Comparison of ENCODE assay signal across 8 cellular contexts in the genomic region with DNA sequence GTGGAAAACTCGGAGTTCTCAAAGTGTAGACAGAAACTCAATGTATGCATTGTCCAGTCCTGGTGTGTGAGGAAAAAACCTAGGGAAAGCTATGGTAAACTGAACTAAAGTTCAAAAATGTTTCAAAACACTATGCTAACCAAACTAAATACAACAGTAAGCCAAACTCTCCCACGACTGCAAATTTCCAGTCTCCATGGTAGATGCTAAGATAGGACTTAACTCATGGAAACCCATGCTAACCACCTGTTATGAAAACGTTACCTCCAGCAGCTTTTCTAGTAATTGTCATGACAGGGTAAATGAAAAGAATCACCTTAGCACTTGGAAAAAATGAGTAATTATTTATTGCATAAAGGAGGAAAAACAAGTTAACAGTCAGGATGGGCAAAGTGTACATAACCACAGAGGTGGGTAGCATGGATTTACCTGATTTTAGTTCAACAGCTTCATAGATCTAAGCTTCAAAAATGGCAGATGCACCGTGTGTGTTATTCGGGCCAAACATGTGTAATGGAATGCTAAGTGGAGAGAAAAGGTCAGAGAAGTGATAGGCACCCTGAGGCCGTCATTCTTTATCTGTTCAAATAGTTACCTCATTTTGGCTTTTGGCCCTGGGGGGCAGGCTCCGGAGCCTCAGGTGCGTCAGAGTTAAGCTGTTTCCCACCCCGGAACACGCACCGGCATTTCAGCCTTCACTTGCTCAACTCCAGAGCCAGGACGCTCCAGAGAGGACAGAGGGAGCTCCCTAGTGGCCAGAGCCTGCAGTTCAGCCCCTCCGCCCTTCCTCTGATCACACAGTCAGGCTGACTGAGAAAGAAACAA.
DNase-seq lines count a peak whose midpoint lies in the region; ATAC-seq and TF ChIP-seq lines count a peak whose summit lies in the region.

No MANE protein-coding gene starts in this region.

- no peaks in the 10 kb centered on the region for H3K36me3 Mint-ChIP-seq in nephron progenitor cell (ENCODE audit: low read depth)

- H3K9me3 Mint-ChIP-seq in nephron progenitor cell, result no peaks in the 10 kb centered on the region

- peak overlapping the region; percentile 84 for H2AFZ ChIP-seq in fibroblast of lung (ENCODE audit: low read length)

- ATAC-seq in GM21528 (IDR thresholded peaks at IDR 0.05; ENCODE audit: low FRiP score, unreplicated experiment) (peak; percentile 100), Panc1 (peak; percentile 100)

- in situ Hi-C loops in Panc1 (cut with HindIII; ENCODE audit: low pct_unique_long_range_greater_than_20kb, low sequenced_read_pairs), result no loop called here

- no peak overlapping the region for H3K27ac Mint-ChIP-seq in nephron progenitor cell

- H3K36me3 ChIP-seq in HUES64 (ENCODE audit: insufficient read depth, low read length) (no peaks in the 10 kb centered on the region), Panc1 (ENCODE audit: control insufficient read depth, insufficient read depth, low read length) (no peaks in the 10 kb centered on the region), fibroblast of lung (ENCODE audit: control insufficient read depth, insufficient read depth, low read length) (no peaks in the 10 kb centered on the region)

- H3K9me3 ChIP-seq in HUES64 (ENCODE audit: insufficient read depth, low read depth, low read length) (no peaks in the 10 kb centered on the region), Panc1 (ENCODE audit: control insufficient read depth, insufficient read depth, low read depth, low read length) (no peaks in the 10 kb centered on the region), fibroblast of lung (ENCODE audit: control insufficient read depth, insufficient read depth, low read depth, low read length) (no peaks in the 10 kb centered on the region)

- CTCF ChIA-PET in Panc1 (lab: Charles Lee), result interaction anchor here (0.6 to 1.1 kb wide), 5 partner anchors 199 to 1052 kb away, joined by 3 read pairs; no protein-coding TSS in a partner anchor

- H3K4me1 Mint-ChIP-seq in nephron progenitor cell, result no peaks in the 10 kb centered on the region

- H3K4me3 ChIP-seq in HUES64 (ENCODE audit: low read length) (peak overlapping the region; percentile 27; the same call in 1 of the 2 replicates), Panc1 (ENCODE audit: low read depth in 2 of 2, low read length in 2 of 2) (peak overlapping the region; percentile 38 to 55), fibroblast of lung (replicated peaks in 1 of 4; ENCODE audit: control extremely low read depth in 1 of 4, insufficient read depth in 1 of 4, low read depth in 3 of 4, low read length in 4 of 4) (peak overlapping the region in 2 of 4 experiments; percentile 47 to 54)

- no peak overlapping the region for H3K27ac ChIP-seq in HUES64 (ENCODE audit: low read depth, low read length)
- H3K27ac ChIP-seq in Panc1 (ENCODE audit: low read length), result no peak overlapping the region
- H3K27ac ChIP-seq in fibroblast of lung (ENCODE audit: insufficient read depth, low read length), result no peak overlapping the region

- H3K27me3 ChIP-seq in HUES64 (ENCODE audit: insufficient read depth, low read length) (no peaks in the 10 kb centered on the region), Panc1 (ENCODE audit: control insufficient read depth, insufficient read depth, low read length) (no peaks in the 10 kb centered on the region; the same call in 1 of the 2 replicates), fibroblast of lung (ENCODE audit: control insufficient read depth, insufficient read depth, low read length) (no peaks in the 10 kb centered on the region)

- POLR2A ChIA-PET in Panc1 (lab: Charles Lee), result interaction anchor here (0.8 kb wide), 1 partner anchor 13 kb away, joined by 3 read pairs; no protein-coding TSS in a partner anchor

- H3K4me3 Mint-ChIP-seq in nephron progenitor cell, result peak overlapping the region; percentile 66

- no peaks in the 10 kb centered on the region for H3K79me2 ChIP-seq in fibroblast of lung (ENCODE audit: control insufficient read depth, insufficient read depth, low read length)

- intact Hi-C loops in Panc1 (cut with micrococcal nuclease; ENCODE audit: unreplicated experiment), result loop anchor here (1.0 to 2.0 kb wide), 2 partner anchors 518 to 572 kb away; no protein-coding TSS in a partner anchor

- H4K20me1 ChIP-seq in fibroblast of lung (ENCODE audit: control insufficient read depth, extremely low read depth, insufficient read depth, low read length), result no peaks in the 10 kb centered on the region

- DNase-seq in DMS114 treated with DMSO at 0.1 percent for 48 hours (lab: John Stamatoyannopoulos, UW; ENCODE audit: unreplicated experiment) (peak; percentile 64), Panc1 (ENCODE audit: low read depth, low spot score) (peak; percentile 73), fibroblast of lung (ENCODE audit: low read depth in 2 of 2) (peak; percentile 74 to 80), nephron progenitor cell (peak; percentile 83)
- DNase-seq in activated T-cell treated with anti-CD3 and anti-CD28 coated beads, Interleukin-2, amount 50 U/mL, for 48 hours, result peak; percentile 93
- peak; percentile 78 for DNase-seq in stimulated activated naive CD4-positive, alpha-beta T cell treated with Interleukin-2 at 50 U/mL for 16 hours (lab: John Stamatoyannopoulos, UW)

- TF ChIP-seq CTCF in Panc1 (IDR thresholded peaks at IDR 0.05), result peak; percentile 96
- peak; percentile 97 to 98 for TF ChIP-seq CTCF in fibroblast of lung (conservative IDR thresholded peaks at IDR 0.05 in 1 of 2, IDR thresholded peaks at IDR 0.05 in 1 of 2; ENCODE audit: low read depth in 1 of 2, low read length in 2 of 2)
- TF ChIP-seq CTCF in nephron progenitor cell (IDR thresholded peaks at IDR 0.05), result peak; percentile 87

- H3K4me1 ChIP-seq in HUES64 (ENCODE audit: insufficient read depth, low read length) (peaks cover 6% of the 10 kb centered on the region), Panc1 (ENCODE audit: control insufficient read depth, insufficient read depth, low read length) (peaks cover 3% of the 10 kb centered on the region), fibroblast of lung (ENCODE audit: control insufficient read depth, extremely low read depth, insufficient read depth, low read length) (no peaks in the 10 kb centered on the region)

- WGBS in HUES64, result 30% methylated on average over 13 of the region's 13 CpGs

- no TSS peak for BruUV-seq in Panc1 (replicated peaks; lab: Mats Ljungman, UMichigan)

- no peak overlapping the region for H3K9ac ChIP-seq in HUES64 (ENCODE audit: low read depth, low read length)
- H3K9ac ChIP-seq in fibroblast of lung (ENCODE audit: insufficient read depth, low read length), result no peak overlapping the region

- peak overlapping the region; percentile 67 for H3K4me2 ChIP-seq in fibroblast of lung (ENCODE audit: extremely low read depth, insufficient read depth, low read length)

- peaks cover 5% of the 10 kb centered on the region for H3K27me3 Mint-ChIP-seq in nephron progenitor cell (ENCODE audit: low read depth, poor library complexity)
